ENCODE assay signal across 8 cellular contexts in the genomic region with DNA sequence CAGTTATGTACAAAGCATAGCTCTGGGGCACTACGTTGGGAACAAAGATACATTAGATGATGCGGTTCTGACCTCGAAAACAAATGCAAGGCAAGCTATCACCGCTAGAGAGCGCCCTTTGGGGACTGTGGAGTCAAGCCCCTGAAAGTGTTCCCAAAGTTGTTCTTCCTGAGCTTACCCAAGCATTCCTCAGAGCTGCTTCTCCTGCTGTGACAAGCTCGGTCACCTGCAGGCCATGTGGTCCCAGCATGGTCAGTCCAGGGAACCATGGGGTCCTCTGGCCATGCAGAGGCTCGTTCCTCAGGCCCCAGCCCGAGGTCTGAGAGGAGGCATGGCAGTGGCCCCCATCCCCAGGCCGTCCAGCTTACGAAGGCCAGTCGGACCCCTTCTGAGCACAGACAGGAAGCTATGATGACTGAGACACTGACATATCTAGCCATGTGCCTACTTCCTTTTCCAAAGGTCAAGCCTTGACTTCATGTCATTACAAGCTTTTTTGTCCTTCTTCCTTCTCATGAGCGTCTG.
DNase-seq lines count a peak whose midpoint lies in the region; ATAC-seq and FAIRE-seq lines count a peak whose summit lies in the region.

No MANE protein-coding gene starts in this region.

- H3K27ac Mint-ChIP-seq in stimulated activated naive B cell treated with anti-CD40 and anti-IgM and Interleukin-4, amounts not matched to agents 10 μg/mL and 1 μg/mL and 100 μg/mL, for 72 hours: peak overlapping the region; percentile 20

- H3K4me3 Mint-ChIP-seq in stimulated activated naive B cell treated with anti-CD40 and anti-IgM and Interleukin-4, amounts not matched to agents 10 μg/mL and 1 μg/mL and 100 μg/mL, for 72 hours: no peak overlapping the region

- DNase-seq in activated CD4-positive, CD25-positive, alpha-beta regulatory T cell treated with anti-CD3 and anti-CD28 coated beads, Interleukin-2, amount 50 U/mL, for 72 hours: peak; percentile 38
- peak; percentile 60 for DNase-seq in activated CD8-positive, alpha-beta memory T cell treated with anti-CD3 and anti-CD28 coated beads, Interleukin-2, amount 50 U/mL, for 4 hours
- DNase-seq in germinal center (ENCODE audit: low spot score) (peak; percentile 39), HTR-8/SVneo (ENCODE audit: insufficient read length, low spot score) (no peak)
- DNase-seq in stimulated activated naive B cell treated with anti-CD40 and anti-IgM and Interleukin-4, amounts not matched to agents 10 μg/mL and 1 μg/mL and 100 μg/mL, for 72 hours: no peak

- no peak for FAIRE-seq in HTR-8/SVneo (lab: Jason Lieb, UNC)

- H3K27me3 Mint-ChIP-seq in stimulated activated naive B cell treated with anti-CD40 and anti-IgM and Interleukin-4, amounts not matched to agents 10 μg/mL and 1 μg/mL and 100 μg/mL, for 72 hours: peaks cover 25 to 43% of the 10 kb centered on the region in 2 donors

- no peaks in the 10 kb centered on the region for H3K9me3 Mint-ChIP-seq in stimulated activated naive B cell treated with anti-CD40 and anti-IgM and Interleukin-4, amounts not matched to agents 10 μg/mL and 1 μg/mL and 100 μg/mL, for 72 hours

- peaks cover 0 to 4% of the 10 kb centered on the region in 2 donors for H3K36me3 Mint-ChIP-seq in stimulated activated naive B cell treated with anti-CD40 and anti-IgM and Interleukin-4, amounts not matched to agents 10 μg/mL and 1 μg/mL and 100 μg/mL, for 72 hours

- peaks cover 17 to 25% of the 10 kb centered on the region in 2 donors for H3K4me1 Mint-ChIP-seq in stimulated activated naive B cell treated with anti-CD40 and anti-IgM and Interleukin-4, amounts not matched to agents 10 μg/mL and 1 μg/mL and 100 μg/mL, for 72 hours

- ATAC-seq in activated CD4-positive, CD25-positive, alpha-beta regulatory T cell treated with anti-CD3 and anti-CD28 coated beads, Interleukin-2, amount 50 U/mL, for 24 hours: no peak
- peak; percentile 82 to 86 for ATAC-seq in stimulated activated naive B cell treated with anti-CD40 and anti-IgM and Interleukin-4, amounts not matched to agents 10 μg/mL and 1 μg/mL and 100 μg/mL, for 72 hours (replicated peaks)
- no peak for ATAC-seq in GM21717 (IDR thresholded peaks at IDR 0.05; ENCODE audit: unreplicated experiment)
- no peak for ATAC-seq in HG03097 (IDR thresholded peaks at IDR 0.05; ENCODE audit: low FRiP score, unreplicated experiment)

Comparison
In these comparisons a context has a peak if more than half of its experiments do, and no peak if none do; other contexts are left out.
1. DNase-seq: peak in activated CD4-positive, CD25-positive, alpha-beta regulatory T cell treated with anti-CD3 and anti-CD28 coated beads, Interleukin-2, amount 50 U/mL, for 72 hours (single experiment), activated CD8-positive, alpha-beta memory T cell treated with anti-CD3 and anti-CD28 coated beads, Interleukin-2, amount 50 U/mL, for 4 hours (single experiment) and germinal center (single experiment); none in stimulated activated naive B cell treated with anti-CD40 and anti-IgM and Interleukin-4, amounts not matched to agents 10 μg/mL and 1 μg/mL and 100 μg/mL, for 72 hours (single experiment) and HTR-8/SVneo (single experiment).
2. ATAC-seq: peak in stimulated activated naive B cell treated with anti-CD40 and anti-IgM and Interleukin-4, amounts not matched to agents 10 μg/mL and 1 μg/mL and 100 μg/mL, for 72 hours (2 of 2); none in activated CD4-positive, CD25-positive, alpha-beta regulatory T cell treated with anti-CD3 and anti-CD28 coated beads, Interleukin-2, amount 50 U/mL, for 24 hours (0 of 2), GM21717 (single experiment) and HG03097 (single experiment).